10 cellular contexts compared by ENCODE assay signal in the genomic region with DNA sequence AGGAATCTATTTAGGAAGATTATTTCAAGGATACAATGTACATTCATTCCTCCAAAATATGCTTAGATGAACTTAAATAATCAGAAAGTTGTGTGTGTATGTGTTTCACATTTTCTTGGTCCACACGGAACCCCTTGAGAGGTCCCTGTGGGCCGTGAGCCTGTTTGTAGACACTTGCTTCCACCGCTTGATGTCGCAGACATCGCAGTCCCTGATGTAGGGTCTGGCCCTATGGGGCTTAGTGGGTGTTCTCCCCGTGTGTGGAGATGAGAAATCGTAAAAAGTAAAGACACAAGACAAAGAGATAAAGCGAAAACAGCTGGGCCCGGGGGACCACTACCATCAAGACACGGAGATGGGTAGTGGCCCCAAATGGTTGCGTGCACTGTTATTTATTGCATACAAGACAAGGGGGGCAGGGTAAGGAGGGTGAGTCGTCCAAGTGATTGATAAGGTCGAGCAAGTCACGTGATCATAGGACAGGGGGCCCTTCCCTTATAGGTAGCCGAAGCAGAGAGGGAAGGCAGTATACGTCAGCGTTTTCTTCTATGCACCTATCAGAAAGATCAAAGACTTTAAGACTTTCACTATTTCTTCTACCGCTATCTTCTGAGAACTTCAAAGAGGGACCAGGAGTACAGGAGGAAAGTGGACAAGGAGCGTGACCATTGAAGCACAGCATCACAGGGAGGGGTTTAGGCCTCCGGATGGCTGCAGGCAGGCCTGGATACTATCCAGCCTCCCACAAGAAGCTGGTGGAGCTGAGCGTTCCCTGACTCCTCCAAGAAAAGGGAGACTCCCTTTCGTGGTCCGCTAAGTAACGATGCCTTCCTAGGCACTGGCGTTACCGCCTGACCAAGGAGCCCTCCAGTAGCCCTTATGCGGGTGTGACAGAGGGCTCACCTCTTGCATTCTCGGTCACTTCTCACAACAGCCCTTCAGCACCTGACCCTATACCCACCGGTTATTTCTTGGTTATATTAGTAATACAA. TPM values are rescaled to one million over a fixed set of nuclear protein-coding genes. Genes with fewer than 3 reads are reported as not detected.
DNase-seq lines count a peak whose midpoint lies in the region; ATAC-seq lines count a peak whose summit lies in the region.
"Had no signal": no experiment of that assay in that cellular context is flagged by ENCODE, and none has a peak within 500 bp of the region (broad histone marks: within the 10 kb centered on the region; RNA-seq: fewer than 3 reads in every experiment).

No MANE protein-coding gene starts in this region.

- H3K27me3 Mint-ChIP-seq in activated CD4-positive, alpha-beta memory T cell treated with anti-CD3 and anti-CD28 coated beads for 36 hours, result no peaks in the 10 kb centered on the region
- no peaks in the 10 kb centered on the region for H3K27me3 Mint-ChIP-seq in naive thymus-derived CD8-positive, alpha-beta T cell

- peak overlapping the region; percentile 15 for H3K27ac Mint-ChIP-seq in activated CD4-positive, alpha-beta memory T cell treated with anti-CD3 and anti-CD28 coated beads for 36 hours
- peak overlapping the region in 9 of 10 donors; percentile 6 to 95 (median 82) for H3K27ac Mint-ChIP-seq in naive thymus-derived CD8-positive, alpha-beta T cell

- ATAC-seq in naive thymus-derived CD8-positive, alpha-beta T cell, result no peak
- no peak for ATAC-seq in HG02588 (IDR thresholded peaks at IDR 0.05; ENCODE audit: unreplicated experiment)

- peaks cover 41% of the 10 kb centered on the region for H3K4me1 Mint-ChIP-seq in activated CD4-positive, alpha-beta memory T cell treated with anti-CD3 and anti-CD28 coated beads for 36 hours (ENCODE audit: low read depth)
- peaks cover 18 to 44% (median 37%) of the 10 kb centered on the region in 4 donors for H3K4me1 Mint-ChIP-seq in naive thymus-derived CD8-positive, alpha-beta T cell

- intact Hi-C loops in activated CD4-positive, alpha-beta memory T cell treated with anti-CD3 and anti-CD28 coated beads for 36 hours (cut with micrococcal nuclease), result loop anchor here (5.0 kb wide), 1 partner anchor 304 kb away; the partner anchor contains the start of gene RPL3

- peaks cover 9% of the 10 kb centered on the region for H3K36me3 Mint-ChIP-seq in activated CD4-positive, alpha-beta memory T cell treated with anti-CD3 and anti-CD28 coated beads for 36 hours
- peaks cover 0 to 2% (median 0%) of the 10 kb centered on the region in 3 donors for H3K36me3 Mint-ChIP-seq in naive thymus-derived CD8-positive, alpha-beta T cell

- CTCF ChIA-PET in activated CD4-positive, alpha-beta memory T cell treated with anti-CD3 and anti-CD28 coated beads for 36 hours (lab: Charles Lee), result interaction anchor here (0.6 to 1.9 kb wide), 5 partner anchors 9 to 204 kb away, joined by 3 to 8 read pairs (median 4); partner anchors contain the start of gene NPTXR

- H3K9me3 Mint-ChIP-seq in activated CD4-positive, alpha-beta memory T cell treated with anti-CD3 and anti-CD28 coated beads for 36 hours, result no peaks in the 10 kb centered on the region
- no peaks in the 10 kb centered on the region for H3K9me3 Mint-ChIP-seq in naive thymus-derived CD8-positive, alpha-beta T cell

- DNase-seq in ELF-1 (ENCODE audit: low read depth, low spot score) (peak; percentile 23), AG08396 (ENCODE audit: low spot score) (no peak), dedifferentiated amniotic fluid mesenchymal stem cell (ENCODE audit: extremely low spot score) (no peak)
- DNase-seq in activated CD4-positive, alpha-beta memory T cell treated with anti-CD3 and anti-CD28 coated beads for 36 hours, result no peak
- no peak for DNase-seq in naive thymus-derived CD8-positive, alpha-beta T cell
- DNase-seq: Caco-2, KBM-7 had no signal

- POLR2A ChIA-PET in activated CD4-positive, alpha-beta memory T cell treated with anti-CD3 and anti-CD28 coated beads for 36 hours (lab: Charles Lee), result no interaction called here
- POLR2A ChIA-PET in naive thymus-derived CD8-positive, alpha-beta T cell (lab: Charles Lee), result interaction anchor here (0.9 to 1.2 kb wide), 2 partner anchors 10 to 77 kb away, joined by 3 read pairs; no protein-coding TSS in a partner anchor

- peak overlapping the region; percentile 42 for H3K4me3 Mint-ChIP-seq in activated CD4-positive, alpha-beta memory T cell treated with anti-CD3 and anti-CD28 coated beads for 36 hours
- peak overlapping the region; percentile 18 to 62 (median 40) for H3K4me3 Mint-ChIP-seq in naive thymus-derived CD8-positive, alpha-beta T cell

RNA-seq across cellular contexts. Expression of gene APOBEC3C, which starts 1.2 kb away (rescaled TPM):
- 100 to 1,000 TPM; 141 to 142 TPM for total RNA-seq in activated CD4-positive, alpha-beta memory T cell treated with anti-CD3 and anti-CD28 coated beads for 36 hours
- 10 to 100 TPM; 24.3 to 26.9 TPM for total RNA-seq in naive thymus-derived CD8-positive, alpha-beta T cell
- 100 to 1,000 TPM in 1 of 3 donors, 10 to 100 TPM in 2; 64.7 to 119 (median 66.5) TPM for polyA plus RNA-seq in naive thymus-derived CD8-positive, alpha-beta T cell

RNA-seq across cellular contexts. Expression of gene APOBEC3D, which starts 8.1 kb away (rescaled TPM):
- total RNA-seq in activated CD4-positive, alpha-beta memory T cell treated with anti-CD3 and anti-CD28 coated beads for 36 hours, result 10 to 100 TPM; 54.1 to 54.5 TPM
- 10 to 100 TPM in 1 of 2 experiments, 1 to 10 TPM in 1; 9.6 to 11.0 TPM for total RNA-seq in naive thymus-derived CD8-positive, alpha-beta T cell
- polyA plus RNA-seq in naive thymus-derived CD8-positive, alpha-beta T cell, result 1 to 10 TPM; 5.2 to 7.1 (median 6.0) TPM

RNA-seq across cellular contexts. Expression of gene APOBEC3F, which starts 27.8 kb away (rescaled TPM):
- total RNA-seq in activated CD4-positive, alpha-beta memory T cell treated with anti-CD3 and anti-CD28 coated beads for 36 hours, result 10 to 100 TPM; 33.4 to 34.9 TPM
- 10 to 100 TPM; 22.2 to 24.3 TPM for total RNA-seq in naive thymus-derived CD8-positive, alpha-beta T cell
- 10 to 100 TPM in 1 of 3 donors, 1 to 10 TPM in 2; 7.0 to 10.1 (median 8.4) TPM for polyA plus RNA-seq in naive thymus-derived CD8-positive, alpha-beta T cell

RNA-seq across cellular contexts. Expression of gene APOBEC3B, which starts 30.7 kb away (rescaled TPM):
- 10 to 100 TPM; 43.9 to 44.3 TPM for total RNA-seq in activated CD4-positive, alpha-beta memory T cell treated with anti-CD3 and anti-CD28 coated beads for 36 hours
- under 1 TPM in 1 of 2 experiments, not detected in 1; 0.47 TPM for total RNA-seq in naive thymus-derived CD8-positive, alpha-beta T cell
- under 1 TPM in 1 of 3 donors, not detected in 2; 0.14 TPM for polyA plus RNA-seq in naive thymus-derived CD8-positive, alpha-beta T cell

RNA-seq across cellular contexts. Expression of gene APOBEC3A, which starts 55.4 kb away (rescaled TPM):
- under 1 TPM in 1 of 2 experiments, not detected in 1; 0.17 TPM for total RNA-seq in activated CD4-positive, alpha-beta memory T cell treated with anti-CD3 and anti-CD28 coated beads for 36 hours
- not detected for total RNA-seq in naive thymus-derived CD8-positive, alpha-beta T cell
- not detected for polyA plus RNA-seq in naive thymus-derived CD8-positive, alpha-beta T cell
- total RNA-seq: Caco-2, chondrocyte, pulmonary artery endothelial cell had no signal

Comparison
In these comparisons a context has a peak if more than half of its experiments do, and no peak if none do; other contexts are left out.
1. RNA of gene APOBEC3C, which starts 1.2 kb away (total RNA-seq): 141 to 142 TPM in activated CD4-positive, alpha-beta memory T cell treated with anti-CD3 and anti-CD28 coated beads for 36 hours; 24.3 to 26.9 TPM in naive thymus-derived CD8-positive, alpha-beta T cell; every median in the first group is over 4 times any median in the second.
2. RNA of gene APOBEC3D, which starts 8.1 kb away (total RNA-seq): 54.1 to 54.5 TPM in activated CD4-positive, alpha-beta memory T cell treated with anti-CD3 and anti-CD28 coated beads for 36 hours; 9.6 to 11.0 TPM in naive thymus-derived CD8-positive, alpha-beta T cell; every median in the first group is over 4 times any median in the second.